Comparison of ENCODE assay signal across 8 cellular contexts in genomic region chr10:119030421-119031250, GRCh38. TPM values are rescaled to one million over a fixed set of nuclear protein-coding genes. Genes with fewer than 3 reads are reported as not detected.
DNase-seq lines count a peak whose midpoint lies in the region; TF ChIP-seq lines count a peak whose summit lies in the region.

No MANE protein-coding gene starts in this region.

- H3K9me3 ChIP-seq in breast epithelium: no peaks in the 10 kb centered on the region

- intact Hi-C loops in breast epithelium (cut with DNase I; ENCODE audit: low total_unique reads): no loop called here

- peaks cover 9% of the 10 kb centered on the region for H3K27me3 Mint-ChIP-seq in T-helper 2 cell treated with Interferon-gamma antibody and Interleukin-4, amounts not matched to agents 5 μg/mL and 100 μg/mL, for 36 hours (ENCODE audit: low read depth)

- H3K9me3 Mint-ChIP-seq in T-helper 2 cell treated with Interferon-gamma antibody and Interleukin-4, amounts not matched to agents 5 μg/mL and 100 μg/mL, for 36 hours: no peaks in the 10 kb centered on the region

- H3K4me3 ChIP-seq in breast epithelium: peak overlapping the region; percentile 49 to 85 (median 67)

- no peaks in the 10 kb centered on the region for H3K36me3 ChIP-seq in breast epithelium

- H3K27me3 ChIP-seq in breast epithelium: no peaks in the 10 kb centered on the region

- H3K4me3 Mint-ChIP-seq in T-helper 2 cell treated with Interferon-gamma antibody and Interleukin-4, amounts not matched to agents 5 μg/mL and 100 μg/mL, for 36 hours: peak overlapping the region; percentile 69

- TF ChIP-seq POLR2A in breast epithelium (IDR thresholded peaks at IDR 0.05): no peak

- peak; percentile 86 for DNase-seq in DMS 273 (lab: John Stamatoyannopoulos, UW; ENCODE audit: unreplicated experiment)
- no peak for DNase-seq in DMS 273 treated with DMSO at 0.1 percent for 48 hours (lab: John Stamatoyannopoulos, UW)
- peak; percentile 50 for DNase-seq in H4 (ENCODE audit: low spot score)
- peak; percentile 77 to 81 for DNase-seq in Kasumi-1 (lab: John Stamatoyannopoulos, UW)
- DNase-seq in T-helper 2 cell treated with Interferon-gamma antibody and Interleukin-4, amounts not matched to agents 5 μg/mL and 100 μg/mL, for 36 hours (ENCODE audit: low spot score): peak; percentile 53
- DNase-seq in breast epithelium (ENCODE audit: low spot score in 2 of 2): no peak
- peak; percentile 8 for DNase-seq in kidney glomerular epithelial cell (lab: John Stamatoyannopoulos, UW)
- peak; percentile 18 to 32 (median 22) for DNase-seq in stimulated activated CD4-positive, alpha-beta T cell treated with anti-CD3 and anti-CD28 coated beads, TNF-alpha, amount 100 ng/mL, for 48 hours (ENCODE audit: low read depth in 3 of 3)

- TF ChIP-seq CTCF in breast epithelium (IDR thresholded peaks at IDR 0.05): no peak

- no peak overlapping the region for H3K27ac Mint-ChIP-seq in T-helper 2 cell treated with Interferon-gamma antibody and Interleukin-4, amounts not matched to agents 5 μg/mL and 100 μg/mL, for 36 hours

- peaks cover 20% of the 10 kb centered on the region for H3K4me1 Mint-ChIP-seq in T-helper 2 cell treated with Interferon-gamma antibody and Interleukin-4, amounts not matched to agents 5 μg/mL and 100 μg/mL, for 36 hours (ENCODE audit: low read depth)

- H3K36me3 Mint-ChIP-seq in T-helper 2 cell treated with Interferon-gamma antibody and Interleukin-4, amounts not matched to agents 5 μg/mL and 100 μg/mL, for 36 hours (ENCODE audit: low read depth): peaks cover 27% of the 10 kb centered on the region

- no peak overlapping the region for H3K27ac ChIP-seq in breast epithelium

- peaks cover 5 to 10% of the 10 kb centered on the region in 2 donors for H3K4me1 ChIP-seq in breast epithelium

RNA-seq across cellular contexts. Expression of gene NANOS1, which starts 1.1 kb away (rescaled TPM):
- 4.7 and 6.7 TPM in 2 replicates for total RNA-seq in H4 (2014; rRNA removed; shearing (Covaris generic))
- total RNA-seq in breast epithelium: 1 to 10 TPM; 2.9 to 6.4 (median 3.7) TPM

RNA-seq across cellular contexts. Expression of gene EIF3A, which starts 50.0 kb away (rescaled TPM):
- total RNA-seq in H4 (2014; rRNA removed; shearing (Covaris generic)): 41.0 and 57.4 TPM in 2 replicates
- 100 to 1,000 TPM; 117 to 166 (median 124) TPM for total RNA-seq in breast epithelium

Comparison
In these comparisons a context has a peak if more than half of its experiments do, and no peak if none do; other contexts are left out.
1. DNase-seq: peak in DMS 273 (single experiment), H4 (single experiment), Kasumi-1 (2 of 2), T-helper 2 cell treated with Interferon-gamma antibody and Interleukin-4, amounts not matched to agents 5 μg/mL and 100 μg/mL, for 36 hours (single experiment), kidney glomerular epithelial cell (single experiment) and stimulated activated CD4-positive, alpha-beta T cell treated with anti-CD3 and anti-CD28 coated beads, TNF-alpha, amount 100 ng/mL, for 48 hours (3 of 3); none in DMS 273 treated with DMSO at 0.1 percent for 48 hours (single experiment) and breast epithelium (0 of 2).